ENCODE assay signal across 2 cellular contexts in the genomic region with DNA sequence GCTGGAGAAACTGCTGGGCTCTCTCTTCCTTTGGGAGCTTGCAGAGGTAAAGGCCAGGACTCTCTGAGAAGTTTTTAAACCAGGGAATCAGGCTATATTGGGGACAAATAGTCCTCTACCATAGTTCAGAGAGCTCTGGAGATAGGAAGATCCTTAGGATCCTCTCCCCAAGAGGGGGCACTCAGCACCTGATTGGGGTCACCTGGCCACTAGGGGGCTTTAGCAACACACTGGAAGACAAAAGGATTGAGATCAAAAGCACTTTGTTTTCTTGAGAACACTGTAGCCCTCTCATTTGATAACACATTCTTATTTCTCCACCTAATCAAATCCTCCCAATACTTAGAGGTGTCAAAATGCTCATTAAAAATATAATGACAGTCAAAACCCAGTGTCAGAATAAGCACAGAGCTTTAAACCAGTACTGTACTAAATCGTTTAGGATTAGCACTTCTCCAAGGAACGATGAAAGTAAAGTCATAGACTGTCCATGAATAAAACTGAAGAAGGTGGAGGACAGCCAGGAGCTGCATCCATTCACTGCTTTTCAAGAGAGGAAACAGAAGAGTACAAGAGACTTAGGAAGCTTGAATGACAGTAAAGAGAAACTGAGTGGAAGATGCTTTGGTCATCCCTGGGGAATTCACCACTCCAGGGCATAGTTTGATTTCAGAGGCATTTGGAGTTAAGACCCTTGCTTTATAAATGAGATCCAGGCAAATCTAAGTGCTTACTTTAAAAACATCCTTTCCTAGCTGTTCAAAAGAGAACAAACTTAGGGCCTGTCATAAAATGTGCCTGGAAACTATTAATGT.
TF ChIP-seq lines count a peak whose summit lies in the region.

No MANE protein-coding gene starts in this region.

TF ChIP-seq in SK-N-SH, 30 proteins besides CTCF, POLR2A, EP300 and RAD21 (continued from another document):
- TF ChIP-seq, protein P1, sequence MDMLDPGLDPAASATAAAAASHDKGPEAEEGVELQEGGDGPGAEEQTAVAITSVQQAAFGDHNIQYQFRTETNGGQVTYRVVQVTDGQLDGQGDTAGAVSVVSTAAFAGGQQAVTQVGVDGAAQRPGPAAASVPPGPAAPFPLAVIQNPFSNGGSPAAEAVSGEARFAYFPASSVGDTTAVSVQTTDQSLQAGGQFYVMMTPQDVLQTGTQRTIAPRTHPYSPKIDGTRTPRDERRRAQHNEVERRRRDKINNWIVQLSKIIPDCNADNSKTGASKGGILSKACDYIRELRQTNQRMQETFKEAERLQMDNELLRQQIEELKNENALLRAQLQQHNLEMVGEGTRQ (IDR thresholded peaks at IDR 0.05; ENCODE audit: borderline replicate concordance, low read depth, low read length) = no peak
- TF ChIP-seq MEF2A (IDR thresholded peaks at IDR 0.05; ENCODE audit: borderline replicate concordance, low read depth) = no peak
- TF ChIP-seq ELF1 (IDR thresholded peaks at IDR 0.05) = no peak
- TF ChIP-seq, protein P2, sequence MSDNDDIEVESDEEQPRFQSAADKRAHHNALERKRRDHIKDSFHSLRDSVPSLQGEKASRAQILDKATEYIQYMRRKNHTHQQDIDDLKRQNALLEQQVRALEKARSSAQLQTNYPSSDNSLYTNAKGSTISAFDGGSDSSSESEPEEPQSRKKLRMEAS (IDR thresholded peaks at IDR 0.05; ENCODE audit: low read depth) = no peak
- no peak for TF ChIP-seq POLR2AphosphoS5 (IDR thresholded peaks at IDR 0.05; ENCODE audit: low read depth, low read length)
- no peak for TF ChIP-seq TCF12 (IDR thresholded peaks at IDR 0.05)

TF ChIP-seq in SK-N-SH treated with all-trans-retinoic acid at 6 μM for 48 hours, 23 proteins besides CTCF, POLR2A, EP300 and RAD21 (continued from another document):
- TF ChIP-seq, protein P3, sequence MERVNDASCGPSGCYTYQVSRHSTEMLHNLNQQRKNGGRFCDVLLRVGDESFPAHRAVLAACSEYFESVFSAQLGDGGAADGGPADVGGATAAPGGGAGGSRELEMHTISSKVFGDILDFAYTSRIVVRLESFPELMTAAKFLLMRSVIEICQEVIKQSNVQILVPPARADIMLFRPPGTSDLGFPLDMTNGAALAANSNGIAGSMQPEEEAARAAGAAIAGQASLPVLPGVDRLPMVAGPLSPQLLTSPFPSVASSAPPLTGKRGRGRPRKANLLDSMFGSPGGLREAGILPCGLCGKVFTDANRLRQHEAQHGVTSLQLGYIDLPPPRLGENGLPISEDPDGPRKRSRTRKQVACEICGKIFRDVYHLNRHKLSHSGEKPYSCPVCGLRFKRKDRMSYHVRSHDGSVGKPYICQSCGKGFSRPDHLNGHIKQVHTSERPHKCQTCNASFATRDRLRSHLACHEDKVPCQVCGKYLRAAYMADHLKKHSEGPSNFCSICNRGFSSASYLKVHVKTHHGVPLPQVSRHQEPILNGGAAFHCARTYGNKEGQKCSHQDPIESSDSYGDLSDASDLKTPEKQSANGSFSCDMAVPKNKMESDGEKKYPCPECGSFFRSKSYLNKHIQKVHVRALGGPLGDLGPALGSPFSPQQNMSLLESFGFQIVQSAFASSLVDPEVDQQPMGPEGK (CRISPR knock-in tag; IDR thresholded peaks at IDR 0.05; ENCODE audit: borderline replicate concordance) = no peak
- no peak for TF ChIP-seq ESRRG (CRISPR knock-in tag; IDR thresholded peaks at IDR 0.05)
- no peak for TF ChIP-seq PPARA (CRISPR knock-in tag; IDR thresholded peaks at IDR 0.05; ENCODE audit: borderline replicate concordance)
- no peak for TF ChIP-seq ZC3H10 (CRISPR knock-in tag; IDR thresholded peaks at IDR 0.05)
- no peak for TF ChIP-seq ARNTL (CRISPR knock-in tag; IDR thresholded peaks at IDR 0.05; ENCODE audit: borderline replicate concordance, low read depth)
- no peak for TF ChIP-seq ZNF565 (CRISPR knock-in tag; conservative IDR thresholded peaks at IDR 0.05; ENCODE audit: low read depth)
- TF ChIP-seq ZFP30 (CRISPR knock-in tag; IDR thresholded peaks at IDR 0.05) = no peak
TF ChIP-seq in SK-N-SH treated with all-trans-retinoic acid at 6 μM for 48 hours: peak in this region for 0.
